12 cellular contexts compared by ENCODE assay signal in the genomic region with DNA sequence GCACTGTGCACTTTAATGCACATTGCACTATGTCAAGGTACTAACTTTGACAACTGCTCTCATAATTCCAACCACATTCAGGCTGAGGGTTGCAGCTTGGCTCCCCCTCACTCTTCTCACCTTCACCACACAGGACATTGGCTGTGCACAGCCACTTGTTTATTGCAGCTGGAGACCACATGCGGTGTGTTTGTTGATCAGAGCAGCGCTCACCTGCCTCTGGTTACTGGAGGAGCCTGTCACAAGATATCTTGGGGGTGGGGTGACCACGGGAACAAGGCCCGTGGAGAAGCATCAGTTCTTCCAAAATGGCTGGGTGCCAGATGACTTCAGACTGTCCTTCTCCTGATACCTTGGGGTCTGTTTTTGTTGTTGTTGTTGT. TPM values are rescaled to one million over a fixed set of nuclear protein-coding genes. Genes with fewer than 3 reads are reported as not detected.
A peak's percentile ranks its signal among the peaks of the same experiment; 100 is the strongest.
DNase-seq lines count a peak whose midpoint lies in the region; ATAC-seq, FAIRE-seq and TF ChIP-seq lines count a peak whose summit lies in the region.
"Had no signal": no experiment of that assay in that cellular context is flagged by ENCODE, and none has a peak within 500 bp of the region (broad histone marks: within the 10 kb centered on the region; RNA-seq: fewer than 3 reads in every experiment).

No MANE protein-coding gene starts in this region.

- H3K27ac ChIP-seq in small intestine (ENCODE audit: low read depth in 1 of 2, low read length in 1 of 2) (peak overlapping the region in 1 of 2 donors; percentile 79), hepatocyte (no peak overlapping the region)
- H3K27ac ChIP-seq: WERI-Rb-1 had no signal

- no peak for FAIRE-seq in small intestine (lab: Jason Lieb, UNC)

- H3K9me3 Mint-ChIP-seq in activated CD4-positive, alpha-beta T cell treated with anti-CD3 and anti-CD28 coated beads for 36 hours (ENCODE audit: low read depth), result no peaks in the 10 kb centered on the region
- no peaks in the 10 kb centered on the region for H3K9me3 Mint-ChIP-seq in activated T-helper 2 cell treated with anti-CD3 and anti-CD28 coated beads, Interferon-gamma antibody, Interleukin-2, Interleukin-4, amounts not matched to agents 10 μg/mL and 5 μg/mL and 100 μg/mL, durations not matched to agents 14 hours and 24 hours and 36 hours

- CTCF ChIA-PET in activated CD4-positive, alpha-beta T cell treated with anti-CD3 and anti-CD28 coated beads for 36 hours (lab: Charles Lee), result interaction anchor here (1.2 kb wide), 1 partner anchor 20 kb away, joined by 5 read pairs; no protein-coding TSS in a partner anchor

- H3K4me3 Mint-ChIP-seq in activated CD4-positive, alpha-beta T cell treated with anti-CD3 and anti-CD28 coated beads for 36 hours, result no peak overlapping the region
- H3K4me3 Mint-ChIP-seq in activated T-helper 2 cell treated with anti-CD3 and anti-CD28 coated beads, Interferon-gamma antibody, Interleukin-2, Interleukin-4, amounts not matched to agents 10 μg/mL and 5 μg/mL and 100 μg/mL, durations not matched to agents 14 hours and 24 hours and 36 hours (ENCODE audit: low read depth), result no peak overlapping the region

- DNase-seq in activated CD4-positive, alpha-beta T cell treated with anti-CD3 and anti-CD28 coated beads for 36 hours, result peak; percentile 34
- DNase-seq in activated CD4-positive, alpha-beta T cell treated with anti-CD3 and anti-CD28 coated beads for 4 hours, result no peak
- DNase-seq in NCI-H2029 treated with DMSO at 0.1 percent for 48 hours (lab: John Stamatoyannopoulos, UW) (peak; percentile 49), small intestine (peak; percentile 73), hepatocyte (ENCODE audit: low spot score) (no peak), NCI-H446 (lab: John Stamatoyannopoulos, UW) (no peak), omental fat pad (ENCODE audit: low spot score) (no peak)
- peak; percentile 33 for DNase-seq in activated T-helper 2 cell treated with anti-CD3 and anti-CD28 coated beads, Interferon-gamma antibody, Interleukin-2, Interleukin-4, amounts not matched to agents 10 μg/mL and 5 μg/mL and 100 μg/mL, durations not matched to agents 14 hours and 24 hours and 36 hours (ENCODE audit: low spot score)
- DNase-seq: cortex of kidney, WERI-Rb-1 had no signal

- H3K4me2 ChIP-seq in hepatocyte, result no peak overlapping the region

- H3K9me3 ChIP-seq in small intestine (ENCODE audit: control insufficient read depth, low read depth), result no peaks in the 10 kb centered on the region
- H3K9me3 ChIP-seq in hepatocyte (ENCODE audit: low read depth), result no peaks in the 10 kb centered on the region

- no peaks in the 10 kb centered on the region for H3K79me2 ChIP-seq in hepatocyte

- no peaks in the 10 kb centered on the region for H3K9me2 ChIP-seq in hepatocyte (replicated peaks; ENCODE audit: insufficient read depth)

- H3K4me3 ChIP-seq in small intestine (ENCODE audit: low read depth in 1 of 2, low read length in 2 of 2) (no peak overlapping the region), hepatocyte (no peak overlapping the region)

- no peaks in the 10 kb centered on the region for H3K36me3 Mint-ChIP-seq in activated CD4-positive, alpha-beta T cell treated with anti-CD3 and anti-CD28 coated beads for 36 hours (ENCODE audit: low read depth)
- H3K36me3 Mint-ChIP-seq in activated T-helper 2 cell treated with anti-CD3 and anti-CD28 coated beads, Interferon-gamma antibody, Interleukin-2, Interleukin-4, amounts not matched to agents 10 μg/mL and 5 μg/mL and 100 μg/mL, durations not matched to agents 14 hours and 24 hours and 36 hours (ENCODE audit: low read depth), result no peaks in the 10 kb centered on the region

- POLR2A ChIA-PET in activated CD4-positive, alpha-beta T cell treated with anti-CD3 and anti-CD28 coated beads for 36 hours (lab: Charles Lee), result interaction anchor here (0.6 kb wide), 1 partner anchor 15 kb away, joined by 4 read pairs; no protein-coding TSS in a partner anchor

- no peaks in the 10 kb centered on the region for H4K20me1 ChIP-seq in hepatocyte (ENCODE audit: insufficient read depth, poor library complexity, severe bottlenecking)

- H3K4me1 ChIP-seq in small intestine (ENCODE audit: control insufficient read depth in 2 of 2, insufficient read depth in 1 of 2, low read depth in 1 of 2, low read length in 1 of 2), result peaks cover 0 to 9% of the 10 kb centered on the region in 2 donors
- peaks cover 13% of the 10 kb centered on the region for H3K4me1 ChIP-seq in hepatocyte (ENCODE audit: insufficient read depth)

- peak; percentile 6 for ATAC-seq in activated CD4-positive, alpha-beta T cell treated with anti-CD3 and anti-CD28 coated beads for 36 hours
- ATAC-seq in omental fat pad (ENCODE audit: low FRiP score), result no peak

- H2AFZ ChIP-seq in hepatocyte, result no peak overlapping the region

- peaks cover 33% of the 10 kb centered on the region for H3K4me1 Mint-ChIP-seq in activated CD4-positive, alpha-beta T cell treated with anti-CD3 and anti-CD28 coated beads for 36 hours
- peaks cover 49% of the 10 kb centered on the region for H3K4me1 Mint-ChIP-seq in activated T-helper 2 cell treated with anti-CD3 and anti-CD28 coated beads, Interferon-gamma antibody, Interleukin-2, Interleukin-4, amounts not matched to agents 10 μg/mL and 5 μg/mL and 100 μg/mL, durations not matched to agents 14 hours and 24 hours and 36 hours (ENCODE audit: low read depth)

- WGBS in small intestine, 3 donors, result 45 to 48% (median 45%) methylated on average over 4 of the region's 4 CpGs
- WGBS in hepatocyte (ENCODE audit: low lambda C conversion rate, missing lambda C conversion rate), result 42% methylated on average over 4 of the region's 4 CpGs

- no peaks in the 10 kb centered on the region for H3K27me3 Mint-ChIP-seq in activated CD4-positive, alpha-beta T cell treated with anti-CD3 and anti-CD28 coated beads for 36 hours
- H3K27me3 Mint-ChIP-seq in activated T-helper 2 cell treated with anti-CD3 and anti-CD28 coated beads, Interferon-gamma antibody, Interleukin-2, Interleukin-4, amounts not matched to agents 10 μg/mL and 5 μg/mL and 100 μg/mL, durations not matched to agents 14 hours and 24 hours and 36 hours (ENCODE audit: low read depth), result no peaks in the 10 kb centered on the region

- no peaks in the 10 kb centered on the region for H3K27me3 ChIP-seq in small intestine (ENCODE audit: control insufficient read depth in 2 of 2, insufficient read depth in 2 of 2, low read length in 2 of 2)
- no peaks in the 10 kb centered on the region for H3K27me3 ChIP-seq in hepatocyte

- intact Hi-C loops in activated CD4-positive, alpha-beta T cell treated with anti-CD3 and anti-CD28 coated beads for 36 hours (cut with DNase I, micrococcal nuclease), result no loop called here
- intact Hi-C loops in activated T-helper 2 cell treated with anti-CD3 and anti-CD28 coated beads, Interferon-gamma antibody, Interleukin-2, Interleukin-4, amounts not matched to agents 10 μg/mL and 5 μg/mL and 100 μg/mL, durations not matched to agents 14 hours and 24 hours and 36 hours (cut with micrococcal nuclease), result loop anchor here (5.0 kb wide), 1 partner anchor 43 kb away; no protein-coding TSS in a partner anchor

- no peak overlapping the region for H3K27ac Mint-ChIP-seq in activated CD4-positive, alpha-beta T cell treated with anti-CD3 and anti-CD28 coated beads for 36 hours
- peak overlapping the region; percentile 58 for H3K27ac Mint-ChIP-seq in activated T-helper 2 cell treated with anti-CD3 and anti-CD28 coated beads, Interferon-gamma antibody, Interleukin-2, Interleukin-4, amounts not matched to agents 10 μg/mL and 5 μg/mL and 100 μg/mL, durations not matched to agents 14 hours and 24 hours and 36 hours

- H3K36me3 ChIP-seq in small intestine (ENCODE audit: control insufficient read depth in 2 of 2, insufficient read depth in 2 of 2, low read length in 2 of 2), result no peaks in the 10 kb centered on the region
- no peaks in the 10 kb centered on the region for H3K36me3 ChIP-seq in hepatocyte (replicated peaks; ENCODE audit: insufficient read depth, low read depth)
- H3K36me3 ChIP-seq: WERI-Rb-1 had no signal

- no peak for TF ChIP-seq CTCF in hepatocyte (IDR thresholded peaks at IDR 0.05; ENCODE audit: poor library complexity)
- TF ChIP-seq CTCF in omental fat pad (IDR thresholded peaks at IDR 0.05), result no peak

RNA-seq across cellular contexts. Expression of a gene that starts 10.6 kb away (rescaled TPM):
- total RNA-seq in activated CD4-positive, alpha-beta T cell treated with anti-CD3 and anti-CD28 coated beads for 36 hours, result 10 to 100 TPM; 33.1 to 50.4 TPM
- 28.1 and 28.9 TPM in 2 replicates for total RNA-seq in activated T-helper 2 cell treated with anti-CD3 and anti-CD28 coated beads, Interferon-gamma antibody, Interleukin-2, Interleukin-4, amounts not matched to agents 10 μg/mL and 5 μg/mL and 100 μg/mL, durations not matched to agents 14 hours and 24 hours and 36 hours
- polyA plus RNA-seq in small intestine (10 to 100 TPM in 1 of 3 donors, 1 to 10 TPM in 2; 4.9 to 44.0 (median 7.7) TPM), hepatocyte (0.54 and 1.1 TPM in 2 replicates)
- total RNA-seq in hepatocyte (0.72 and 1.4 TPM in 2 replicates), omental fat pad (10 to 100 TPM in 1 of 4 donors, 1 to 10 TPM in 3; 5.5 to 10.7 (median 6.0) TPM)
- polyA plus RNA-seq: AG04450 had no signal

RNA-seq across cellular contexts. Expression of a gene that starts 22.1 kb away (rescaled TPM):
- total RNA-seq in activated CD4-positive, alpha-beta T cell treated with anti-CD3 and anti-CD28 coated beads for 36 hours, result under 1 TPM in 1 of 2 experiments, not detected in 1; 0.18 TPM
- total RNA-seq in activated T-helper 2 cell treated with anti-CD3 and anti-CD28 coated beads, Interferon-gamma antibody, Interleukin-2, Interleukin-4, amounts not matched to agents 10 μg/mL and 5 μg/mL and 100 μg/mL, durations not matched to agents 14 hours and 24 hours and 36 hours, result 0.14 and 0.16 TPM in 2 replicates
- polyA plus RNA-seq in small intestine, result not detected
- not detected in 2 replicates for total RNA-seq in hepatocyte
- polyA plus RNA-seq in hepatocyte, result not detected in 2 replicates
- not detected for total RNA-seq in omental fat pad
- total RNA-seq: right cardiac atrium had no signal
- polyA plus RNA-seq: AG04450, right cardiac atrium had no signal

RNA-seq across cellular contexts. Expression of a gene that starts 39.8 kb away (rescaled TPM):
- total RNA-seq in activated CD4-positive, alpha-beta T cell treated with anti-CD3 and anti-CD28 coated beads for 36 hours, result 1 to 10 TPM; 4.4 to 6.5 TPM
- total RNA-seq in activated T-helper 2 cell treated with anti-CD3 and anti-CD28 coated beads, Interferon-gamma antibody, Interleukin-2, Interleukin-4, amounts not matched to agents 10 μg/mL and 5 μg/mL and 100 μg/mL, durations not matched to agents 14 hours and 24 hours and 36 hours, result 4.5 and 5.3 TPM in 2 replicates
- polyA plus RNA-seq in small intestine (1 to 10 TPM in 2 of 3 donors, not detected in 1; 1.9 to 4.5 TPM), hepatocyte (2.1 TPM in 1 of 2 replicates, not detected in the other)
- total RNA-seq in hepatocyte (0.80 and 0.87 TPM in 2 replicates), omental fat pad (not detected)
- total RNA-seq: right cardiac atrium had no signal
- polyA plus RNA-seq: AG04450, right cardiac atrium had no signal

RNA-seq across cellular contexts. Expression of a gene that starts 52.7 kb away (rescaled TPM):
- not detected for total RNA-seq in activated CD4-positive, alpha-beta T cell treated with anti-CD3 and anti-CD28 coated beads for 36 hours
- total RNA-seq in activated T-helper 2 cell treated with anti-CD3 and anti-CD28 coated beads, Interferon-gamma antibody, Interleukin-2, Interleukin-4, amounts not matched to agents 10 μg/mL and 5 μg/mL and 100 μg/mL, durations not matched to agents 14 hours and 24 hours and 36 hours, result not detected in 2 replicates
- not detected for polyA plus RNA-seq in small intestine
- not detected in 2 replicates for total RNA-seq in hepatocyte
- not detected in 2 replicates for polyA plus RNA-seq in hepatocyte
- total RNA-seq in omental fat pad, result not detected
- total RNA-seq: right cardiac atrium had no signal
- polyA plus RNA-seq: AG04450, right cardiac atrium had no signal

Comparison
In these comparisons a context has a peak if more than half of its experiments do, and no peak if none do; other contexts are left out.
1. DNase-seq: peak in activated CD4-positive, alpha-beta T cell treated with anti-CD3 and anti-CD28 coated beads for 36 hours (single experiment), NCI-H2029 treated with DMSO at 0.1 percent for 48 hours (single experiment), activated T-helper 2 cell treated with anti-CD3 and anti-CD28 coated beads, Interferon-gamma antibody, Interleukin-2, Interleukin-4, amounts not matched to agents 10 μg/mL and 5 μg/mL and 100 μg/mL, durations not matched to agents 14 hours and 24 hours and 36 hours (single experiment) and small intestine (single experiment); none in activated CD4-positive, alpha-beta T cell treated with anti-CD3 and anti-CD28 coated beads for 4 hours (0 of 2), hepatocyte (single experiment), NCI-H446 (0 of 2) and omental fat pad (single experiment).